In the genomic region with DNA sequence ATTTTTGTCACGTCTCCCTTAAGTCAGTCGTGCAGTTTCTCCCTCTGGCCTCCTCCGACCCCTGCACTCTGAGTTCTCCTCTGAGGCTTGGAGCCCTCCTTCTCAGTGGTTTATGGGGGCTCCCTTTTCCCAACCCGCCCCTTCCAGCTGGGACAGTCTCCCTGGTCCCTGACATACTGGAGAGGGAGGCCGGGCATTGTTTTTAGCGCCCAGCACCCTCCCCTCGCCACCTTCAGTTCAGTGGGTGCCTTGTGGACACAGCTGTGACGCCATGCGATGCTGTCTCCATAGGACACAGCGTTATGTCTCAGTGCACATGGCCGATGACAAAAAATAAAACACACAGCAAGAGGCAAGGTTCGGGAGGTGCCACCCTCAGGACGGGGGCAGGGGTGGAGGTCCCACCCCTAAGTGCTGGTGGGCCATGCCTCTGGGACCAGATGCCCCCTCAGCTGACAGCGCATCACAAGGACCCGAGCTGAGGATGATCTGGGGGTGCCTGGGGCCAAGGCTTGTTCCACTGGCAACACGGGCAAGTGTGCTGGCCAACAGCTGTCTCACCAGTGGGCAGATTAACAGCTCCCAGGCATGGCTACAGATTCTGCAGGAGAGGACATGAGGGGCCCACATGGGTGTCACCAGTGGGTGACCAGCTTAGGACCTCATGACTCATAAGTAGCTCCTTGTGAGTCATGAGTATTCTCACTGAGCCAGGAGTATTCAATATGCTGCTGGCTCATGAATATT, we compare ENCODE assay signal across 15 cellular contexts.
DNase-seq lines count a peak whose midpoint lies in the region; ATAC-seq, FAIRE-seq and TF ChIP-seq lines count a peak whose summit lies in the region.
"Had no signal": no experiment of that assay in that cellular context is flagged by ENCODE, and none has a peak within 500 bp of the region (broad histone marks: within the 10 kb centered on the region; RNA-seq: fewer than 3 reads in every experiment).

No MANE protein-coding gene starts in this region.

- no peaks in the 10 kb centered on the region for H3K9me3 ChIP-seq in mesenchymal stem cell (ENCODE audit: control insufficient read depth, low read length)
- H3K9me3 ChIP-seq in endodermal cell (ENCODE audit: control insufficient read depth, low read length): no peaks in the 10 kb centered on the region
- H3K9me3 ChIP-seq: thyroid gland had no signal

- H3K27ac Mint-ChIP-seq in central memory CD8-positive, alpha-beta T cell (ENCODE audit: low read depth): peak overlapping the region; percentile 64
- H3K27ac Mint-ChIP-seq in progenitor cell of endocrine pancreas (no peak overlapping the region), endodermal cell (no peak overlapping the region)
- H3K27ac Mint-ChIP-seq: CD14-positive monocyte had no signal

- no peak overlapping the region for H4K8ac ChIP-seq in mesenchymal stem cell (ENCODE audit: low read length)

- H3K9ac ChIP-seq in mesenchymal stem cell (ENCODE audit: low read length) (no peak overlapping the region), endodermal cell (ENCODE audit: extremely low read depth, low read length, poor library complexity, severe bottlenecking) (no peak overlapping the region)

- no peak overlapping the region for H2AFZ ChIP-seq in mesenchymal stem cell (ENCODE audit: low read depth, low read length)

- TF ChIP-seq CTCF in AG10803 (conservative IDR thresholded peaks at IDR 0.05; ENCODE audit: low read length) (no peak), progenitor cell of endocrine pancreas (IDR thresholded peaks at IDR 0.05; ENCODE audit: unreplicated experiment) (no peak), endodermal cell (conservative IDR thresholded peaks at IDR 0.05) (no peak)

- no peak overlapping the region for H3K4me3 ChIP-seq in AG10803 (ENCODE audit: low read length)
- no peak overlapping the region for H3K4me3 ChIP-seq in mesenchymal stem cell (ENCODE audit: insufficient read depth in 1 of 2, low read depth in 1 of 2, low read length in 2 of 2)
- H3K4me3 ChIP-seq in endodermal cell (ENCODE audit: low read length): no peak overlapping the region
- H3K4me3 ChIP-seq: coronary artery, thyroid gland had no signal

- WGBS in mesenchymal stem cell: 89% methylated on average over 16 of the region's 16 CpGs
- WGBS in endodermal cell (ENCODE audit: insufficient coverage in 1 of 2, insufficient read length in 1 of 2), 2 experiments: 94 to 97% methylated on average over 8 to 16 of the region's 16 CpGs

- no peak overlapping the region for H2BK15ac ChIP-seq in mesenchymal stem cell (ENCODE audit: low read depth, poor library complexity, severe bottlenecking)

- no peaks in the 10 kb centered on the region for H3K4me1 Mint-ChIP-seq in central memory CD8-positive, alpha-beta T cell
- H3K4me1 Mint-ChIP-seq in progenitor cell of endocrine pancreas (ENCODE audit: low read depth) (peaks cover 5% of the 10 kb centered on the region), endodermal cell (peaks cover 6% of the 10 kb centered on the region)
- H3K4me1 Mint-ChIP-seq: CD14-positive monocyte had no signal

- H3K79me1 ChIP-seq in mesenchymal stem cell (replicated peaks; ENCODE audit: low read length, poor library complexity, severe bottlenecking): no peaks in the 10 kb centered on the region

- H4K91ac ChIP-seq in mesenchymal stem cell (ENCODE audit: low read length): peak overlapping the region; percentile 45

- no peak overlapping the region for H3K23ac ChIP-seq in mesenchymal stem cell (ENCODE audit: low read length in 2 of 2)

- no peak overlapping the region for H2AK5ac ChIP-seq in mesenchymal stem cell (ENCODE audit: low read length, severe bottlenecking)

- peak; percentile 78 for DNase-seq in AG10803 (ENCODE audit: low read depth)
- DNase-seq in HTR-8/SVneo (ENCODE audit: insufficient read length, low spot score): peak; percentile 56
- DNase-seq in central memory CD8-positive, alpha-beta T cell (ENCODE audit: low spot score in 2 of 2): no peak
- DNase-seq in mesenchymal stem cell: peak; percentile 40
- no peak for DNase-seq in progenitor cell of endocrine pancreas (ENCODE audit: low spot score, unreplicated experiment)
- no peak for DNase-seq in KBM-7
- no peak for DNase-seq in endodermal cell
- DNase-seq: activated CD4-positive, alpha-beta T cell treated with anti-CD3 and anti-CD28 coated beads for 4 hours; activated gamma-delta T cell treated with Interleukin-2 at 50 U/mL for 16 hours; hippocampal formation; NCI-H1105 treated with DMSO at 0.1 percent for 48 hours; thyroid gland had no signal

- no peak overlapping the region for H2BK5ac ChIP-seq in mesenchymal stem cell (ENCODE audit: low read depth, low read length, poor library complexity, severe bottlenecking)

- H3K4me2 ChIP-seq in mesenchymal stem cell (ENCODE audit: low read length, poor library complexity, severe bottlenecking): no peak overlapping the region

- H3K4me1 ChIP-seq in mesenchymal stem cell (ENCODE audit: control insufficient read depth, insufficient read depth, low read depth, low read length) (no peaks in the 10 kb centered on the region), endodermal cell (ENCODE audit: control insufficient read depth, insufficient read depth, low read length) (no peaks in the 10 kb centered on the region)
- H3K4me1 ChIP-seq: thyroid gland had no signal

- no peaks in the 10 kb centered on the region for H3K9me3 Mint-ChIP-seq in central memory CD8-positive, alpha-beta T cell
- no peaks in the 10 kb centered on the region for H3K9me3 Mint-ChIP-seq in progenitor cell of endocrine pancreas (ENCODE audit: low read depth)
- H3K9me3 Mint-ChIP-seq in endodermal cell: no peaks in the 10 kb centered on the region

- peaks cover 77% of the 10 kb centered on the region for H3K27me3 Mint-ChIP-seq in central memory CD8-positive, alpha-beta T cell
- H3K27me3 Mint-ChIP-seq in progenitor cell of endocrine pancreas: peaks cover 18% of the 10 kb centered on the region
- peaks cover 6% of the 10 kb centered on the region for H3K27me3 Mint-ChIP-seq in endodermal cell (ENCODE audit: insufficient read depth)

- ATAC-seq in central memory CD8-positive, alpha-beta T cell (replicated peaks; ENCODE audit: extremely low read depth, poor library complexity, severe bottlenecking): no peak
- no peak for ATAC-seq in HG03196 (IDR thresholded peaks at IDR 0.05; ENCODE audit: unreplicated experiment)

- H3K4ac ChIP-seq in mesenchymal stem cell (ENCODE audit: low read depth in 1 of 2, low read length in 2 of 2): no peak overlapping the region

- FAIRE-seq in HTR-8/SVneo (lab: Jason Lieb, UNC): no peak

- H3K36me3 ChIP-seq in mesenchymal stem cell (ENCODE audit: control insufficient read depth in 1 of 2, insufficient read depth in 2 of 2, low read depth in 1 of 2, low read length in 2 of 2) (no peaks in the 10 kb centered on the region), endodermal cell (ENCODE audit: control insufficient read depth, insufficient read depth, low read length) (no peaks in the 10 kb centered on the region)
- H3K36me3 ChIP-seq: thyroid gland had no signal

- no peak overlapping the region for H3K4me3 Mint-ChIP-seq in central memory CD8-positive, alpha-beta T cell
- H3K4me3 Mint-ChIP-seq in progenitor cell of endocrine pancreas (ENCODE audit: low read depth) (no peak overlapping the region), endodermal cell (no peak overlapping the region)
- H3K4me3 Mint-ChIP-seq: CD14-positive monocyte had no signal

- H3K27me3 ChIP-seq in mesenchymal stem cell (ENCODE audit: control insufficient read depth in 1 of 2, insufficient read depth in 1 of 2, low read length in 2 of 2): peaks cover 10 to 12% of the 10 kb centered on the region in 2 experiments
- H3K27me3 ChIP-seq in endodermal cell (ENCODE audit: control insufficient read depth, insufficient read depth, low read length, poor library complexity, severe bottlenecking): no peaks in the 10 kb centered on the region
- H3K27me3 ChIP-seq: thyroid gland had no signal

- H3K27ac ChIP-seq in mesenchymal stem cell (ENCODE audit: low read length, poor library complexity, severe bottlenecking): no peak overlapping the region
- H3K27ac ChIP-seq in endodermal cell (ENCODE audit: low read depth, low read length): no peak overlapping the region
- H3K27ac ChIP-seq: coronary artery, thyroid gland had no signal

- H3K18ac ChIP-seq in mesenchymal stem cell (ENCODE audit: low read depth in 1 of 2, low read length in 2 of 2): no peak overlapping the region

- in situ Hi-C loops in KBM-7 (cut with MboI; ENCODE audit: low pct_unique_long_range_greater_than_20kb, low sequenced_read_pairs): no loop called here

- no peak overlapping the region for H3K14ac ChIP-seq in mesenchymal stem cell (ENCODE audit: low read length in 2 of 2)

- no peaks in the 10 kb centered on the region for H3K36me3 Mint-ChIP-seq in central memory CD8-positive, alpha-beta T cell (ENCODE audit: insufficient read depth)
- H3K36me3 Mint-ChIP-seq in progenitor cell of endocrine pancreas (ENCODE audit: insufficient read depth) (no peaks in the 10 kb centered on the region), endodermal cell (ENCODE audit: low read depth) (no peaks in the 10 kb centered on the region)
- H3K36me3 Mint-ChIP-seq: CD14-positive monocyte had no signal

- H2BK120ac ChIP-seq in mesenchymal stem cell (ENCODE audit: low read depth, low read length): no peak overlapping the region

- no peak overlapping the region for H2BK12ac ChIP-seq in mesenchymal stem cell (ENCODE audit: low read length in 2 of 2)

Comparison
In these comparisons a context has a peak if more than half of its experiments do, and no peak if none do; other contexts are left out.
1. DNase-seq: peak in AG10803 (single experiment), HTR-8/SVneo (single experiment) and mesenchymal stem cell (single experiment); none in central memory CD8-positive, alpha-beta T cell (0 of 2), progenitor cell of endocrine pancreas (single experiment), KBM-7 (single experiment) and endodermal cell (single experiment).